In genomic region chr16:81472391-81472790, GRCh38 we compare ENCODE assay signal across 29 cellular contexts. TPM values are rescaled to one million over a fixed set of nuclear protein-coding genes. Genes with fewer than 3 reads are reported as not detected.
DNase-seq lines count a peak whose midpoint lies in the region; ATAC-seq, FAIRE-seq and TF ChIP-seq lines count a peak whose summit lies in the region.
"Had no signal": no experiment of that assay in that cellular context is flagged by ENCODE, and none has a peak within 500 bp of the region (broad histone marks: within the 10 kb centered on the region; RNA-seq: fewer than 3 reads in every experiment).

No MANE protein-coding gene starts in this region.

- no peaks in the 10 kb centered on the region for H3K27me3 ChIP-seq in BLaER1
- no peaks in the 10 kb centered on the region for H3K27me3 ChIP-seq in GM23338 (ENCODE audit: insufficient read depth)
- no peaks in the 10 kb centered on the region for H3K27me3 ChIP-seq in prostate gland (replicated peaks; ENCODE audit: insufficient read depth)
- H3K27me3 ChIP-seq: BE2C, foreskin keratinocyte, hepatocyte had no signal

- H4K20me1 ChIP-seq in BLaER1 (peaks cover 100% of the 10 kb centered on the region), GM23338 (replicated peaks; ENCODE audit: insufficient read depth) (peaks cover 58% of the 10 kb centered on the region)

- H3K27ac ChIP-seq in BLaER1 (peak overlapping the region; percentile 64), GM23338 (ENCODE audit: low read depth) (no peak overlapping the region), prostate gland (no peak overlapping the region)
- H3K27ac ChIP-seq: foreskin keratinocyte, hepatocyte had no signal

- ATAC-seq in GM23338 = peak; percentile 22; the same call in 2 of the 3 replicates
- no peak for ATAC-seq in natural killer cell treated with Interleukin-12 subunit alpha and Interleukin-12 subunit beta and Interleukin-15 and Interleukin-18, amount 100 ng/mL, for 72 hours
- no peak for ATAC-seq in activated CD4-positive, CD25-positive, alpha-beta regulatory T cell treated with anti-CD3 and anti-CD28 coated beads, Interleukin-2, amount 50 U/mL, for 24 hours
- ATAC-seq: activated CD8-positive, alpha-beta memory T cell treated with anti-CD3 and anti-CD28 coated beads, Interleukin-2, amount 10 ng/mL, durations not matched to agents 7 days and 5 days; foreskin keratinocyte; left colon had no signal

- peaks cover 30% of the 10 kb centered on the region for H3K36me3 Mint-ChIP-seq in GM23338 (ENCODE audit: low read depth)
- peaks cover 76% of the 10 kb centered on the region for H3K36me3 Mint-ChIP-seq in dendritic cell treated with granulocyte-macrophage colony-stimulating factor and Interleukin-4, amounts not matched to agents 40 ng/mL and 50 ng/mL, for 4 days (ENCODE audit: low read depth)
- H3K36me3 Mint-ChIP-seq in natural killer cell treated with Interleukin-12 subunit alpha and Interleukin-12 subunit beta and Interleukin-15 and Interleukin-18, amount 100 ng/mL, for 72 hours = no peaks in the 10 kb centered on the region

- H3K36me3 ChIP-seq in BLaER1 (peaks cover 60% of the 10 kb centered on the region), GM23338 (ENCODE audit: insufficient read depth) (no peaks in the 10 kb centered on the region), prostate gland (no peaks in the 10 kb centered on the region)
- H3K36me3 ChIP-seq: BE2C had no signal

- no peak for FAIRE-seq in frontal cortex (lab: Jason Lieb, UNC)
- FAIRE-seq: bronchial epithelial cell, colon, small intestine had no signal

- TF ChIP-seq CTCF in GM23338 (conservative IDR thresholded peaks at IDR 0.05; ENCODE audit: low read depth in 2 of 2) = no peak
- no peak for TF ChIP-seq CTCF in prostate gland (IDR thresholded peaks at IDR 0.05)

- H3K9me3 ChIP-seq in BLaER1 = peaks cover 11% of the 10 kb centered on the region; the same call in 1 of the 2 replicates
- no peaks in the 10 kb centered on the region for H3K9me3 ChIP-seq in prostate gland
- H3K9me3 ChIP-seq: BE2C, SK-N-SH had no signal

- no peaks in the 10 kb centered on the region for H3K9me3 Mint-ChIP-seq in GM23338
- no peaks in the 10 kb centered on the region for H3K9me3 Mint-ChIP-seq in dendritic cell treated with granulocyte-macrophage colony-stimulating factor and Interleukin-4, amounts not matched to agents 40 ng/mL and 50 ng/mL, for 4 days
- no peaks in the 10 kb centered on the region for H3K9me3 Mint-ChIP-seq in natural killer cell treated with Interleukin-12 subunit alpha and Interleukin-12 subunit beta and Interleukin-15 and Interleukin-18, amount 100 ng/mL, for 72 hours
- H3K9me3 Mint-ChIP-seq: activated naive CD4-positive, alpha-beta T cell treated with anti-CD3 and anti-CD28 coated beads, Interleukin-2, amount 10 ng/mL, durations not matched to agents 7 days and 5 days; H9; type B pancreatic cell had no signal

- H3K27ac Mint-ChIP-seq in GM23338 = no peak overlapping the region
- H3K27ac Mint-ChIP-seq in dendritic cell treated with granulocyte-macrophage colony-stimulating factor and Interleukin-4, amounts not matched to agents 40 ng/mL and 50 ng/mL, for 4 days = peak overlapping the region; percentile 56
- H3K27ac Mint-ChIP-seq in natural killer cell treated with Interleukin-12 subunit alpha and Interleukin-12 subunit beta and Interleukin-15 and Interleukin-18, amount 100 ng/mL, for 72 hours = peak overlapping the region; percentile 15 to 81
- H3K27ac Mint-ChIP-seq: activated CD8-positive, alpha-beta memory T cell treated with anti-CD3 and anti-CD28 coated beads, Interleukin-2, amount 10 ng/mL, durations not matched to agents 7 days and 5 days; activated naive CD4-positive, alpha-beta T cell treated with anti-CD3 and anti-CD28 coated beads, Interleukin-2, amount 10 ng/mL, durations not matched to agents 7 days and 5 days had no signal

- 87% methylated on average over 7 of the region's 7 CpGs for WGBS in prostate gland

- H3K4me1 ChIP-seq in BLaER1 (peaks cover 92% of the 10 kb centered on the region), GM23338 (ENCODE audit: insufficient read depth) (no peaks in the 10 kb centered on the region; the same call in 1 of the 2 replicates), prostate gland (replicated peaks) (no peaks in the 10 kb centered on the region)
- H3K4me1 ChIP-seq: BE2C, foreskin keratinocyte had no signal

- intact Hi-C loops in dendritic cell treated with granulocyte-macrophage colony-stimulating factor and Interleukin-4, amounts not matched to agents 40 ng/mL and 50 ng/mL, for 4 days (cut with micrococcal nuclease) = loop anchor here (5.0 kb wide), 1 partner anchor 35 kb away; no protein-coding TSS in a partner anchor
- intact Hi-C loops in prostate gland (cut with DNase I) = no loop called here

- no peak overlapping the region for H3K4me3 Mint-ChIP-seq in GM23338
- no peak overlapping the region for H3K4me3 Mint-ChIP-seq in dendritic cell treated with granulocyte-macrophage colony-stimulating factor and Interleukin-4, amounts not matched to agents 40 ng/mL and 50 ng/mL, for 4 days
- H3K4me3 Mint-ChIP-seq in natural killer cell treated with Interleukin-12 subunit alpha and Interleukin-12 subunit beta and Interleukin-15 and Interleukin-18, amount 100 ng/mL, for 72 hours = no peak overlapping the region
- H3K4me3 Mint-ChIP-seq: activated CD8-positive, alpha-beta memory T cell treated with anti-CD3 and anti-CD28 coated beads, Interleukin-2, amount 10 ng/mL, durations not matched to agents 7 days and 5 days; activated naive CD4-positive, alpha-beta T cell treated with anti-CD3 and anti-CD28 coated beads, Interleukin-2, amount 10 ng/mL, durations not matched to agents 7 days and 5 days; H9; type B pancreatic cell had no signal

- H3K4me2 ChIP-seq in BLaER1 (peak overlapping the region; percentile 90), GM23338 (no peak overlapping the region)
- H3K4me2 ChIP-seq: hepatocyte, SK-N-SH had no signal

- H3K9me2 ChIP-seq in GM23338 (ENCODE audit: insufficient read depth) = no peaks in the 10 kb centered on the region
- H3K9me2 ChIP-seq: SK-N-SH had no signal

- DNase-seq in GM23338 (ENCODE audit: low spot score) (no peak), prostate gland (ENCODE audit: low spot score) (no peak), frontal cortex (ENCODE audit: low spot score in 2 of 2) (no peak)
- no peak for DNase-seq in natural killer cell treated with Interleukin-12 subunit alpha and Interleukin-12 subunit beta and Interleukin-15 and Interleukin-18, amount 100 ng/mL, for 72 hours (ENCODE audit: low spot score)
- DNase-seq in activated effector memory CD4-positive, alpha-beta T cell treated with anti-CD3 and anti-CD28 coated beads, Interleukin-2, amount 50 U/mL, for 16 hours = no peak
- DNase-seq: activated CD4-positive, alpha-beta T cell treated with anti-CD3 and anti-CD28 coated beads for 48 hours; activated CD8-positive, alpha-beta memory T cell treated with anti-CD3 and anti-CD28 coated beads, Interleukin-2, amount 10 ng/mL, durations not matched to agents 7 days and 5 days; activated naive CD4-positive, alpha-beta T cell treated with anti-CD3 and anti-CD28 coated beads, Interleukin-2, amount 10 ng/mL, durations not matched to agents 7 days and 5 days; anterior cingulate cortex; BE2C; DMS79; foreskin keratinocyte; GF-D8; H9; KBM-7; left colon; NCI-H1436; nucleus accumbens; SK-N-SH; small intestine; stimulated activated CD4-positive, alpha-beta T cell treated with anti-CD3 and anti-CD28 coated beads, Interleukin-2, amount 100 ng/mL, for 24 hours; T-helper 2 cell had no signal

- H3K4me3 ChIP-seq in BLaER1 (no peak overlapping the region), GM23338 (no peak overlapping the region), prostate gland (no peak overlapping the region)
- H3K4me3 ChIP-seq: hepatocyte had no signal

- H3K79me2 ChIP-seq in GM23338 (replicated peaks; ENCODE audit: insufficient read depth) = peaks cover 95% of the 10 kb centered on the region

- H3K4me1 Mint-ChIP-seq in GM23338 = peaks cover 16% of the 10 kb centered on the region
- peaks cover 96% of the 10 kb centered on the region for H3K4me1 Mint-ChIP-seq in dendritic cell treated with granulocyte-macrophage colony-stimulating factor and Interleukin-4, amounts not matched to agents 40 ng/mL and 50 ng/mL, for 4 days (ENCODE audit: low read depth)
- peaks cover 81 to 85% of the 10 kb centered on the region in 2 donors for H3K4me1 Mint-ChIP-seq in natural killer cell treated with Interleukin-12 subunit alpha and Interleukin-12 subunit beta and Interleukin-15 and Interleukin-18, amount 100 ng/mL, for 72 hours (ENCODE audit: low read depth in 2 of 2)

- no peak overlapping the region for H3K9ac ChIP-seq in BLaER1
- H3K9ac ChIP-seq: SK-N-SH had no signal

- peaks cover under 1% of the 10 kb centered on the region for H3K27me3 Mint-ChIP-seq in GM23338 (ENCODE audit: insufficient read depth, low read depth, poor library complexity)
- H3K27me3 Mint-ChIP-seq in dendritic cell treated with granulocyte-macrophage colony-stimulating factor and Interleukin-4, amounts not matched to agents 40 ng/mL and 50 ng/mL, for 4 days = no peaks in the 10 kb centered on the region
- H3K27me3 Mint-ChIP-seq in natural killer cell treated with Interleukin-12 subunit alpha and Interleukin-12 subunit beta and Interleukin-15 and Interleukin-18, amount 100 ng/mL, for 72 hours = no peaks in the 10 kb centered on the region
- H3K27me3 Mint-ChIP-seq: activated CD8-positive, alpha-beta memory T cell treated with anti-CD3 and anti-CD28 coated beads, Interleukin-2, amount 10 ng/mL, durations not matched to agents 7 days and 5 days; activated naive CD4-positive, alpha-beta T cell treated with anti-CD3 and anti-CD28 coated beads, Interleukin-2, amount 10 ng/mL, durations not matched to agents 7 days and 5 days; type B pancreatic cell had no signal

- no peak for TF ChIP-seq POLR2A in prostate gland (IDR thresholded peaks at IDR 0.05)

- H2AFZ ChIP-seq in GM23338 = no peak overlapping the region
- H2AFZ ChIP-seq: hepatocyte had no signal

- H3F3A ChIP-seq in GM23338 (replicated peaks; ENCODE audit: low read depth) = peaks cover 18% of the 10 kb centered on the region; the same call in 1 of the 2 replicates

TF ChIP-seq in GM23338, 12 proteins besides CTCF, POLR2A, EP300 and RAD21 (continues in another document):
- TF ChIP-seq ETS1 (IDR thresholded peaks at IDR 0.05) = no peak
- TF ChIP-seq EZH2phosphoT487 (IDR thresholded peaks at IDR 0.05; ENCODE audit: unreplicated experiment) = no peak

RNA-seq across cellular contexts. Expression of gene CMIP, which starts 27.8 kb away (rescaled TPM):
- 49.8 and 62.3 TPM in 2 replicates for total RNA-seq in GM23338 (2014; rRNA removed; shearing (Covaris generic))
- polyA plus RNA-seq in GM23338 (2016; fragmentation: Nextera tagmentation; extraction: Ambion mirVana) = 9.5 and 10.5 TPM in 2 replicates
- total RNA-seq in natural killer cell treated with Interleukin-12 subunit alpha and Interleukin-12 subunit beta and Interleukin-15 and Interleukin-18, amount 100 ng/mL, for 72 hours = 10 to 100 TPM; 48.0 to 57.6 TPM
- total RNA-seq in prostate gland = 10 to 100 TPM; 30.1 to 95.1 TPM
- total RNA-seq in frontal cortex = 18.8 TPM
